1 cellular context compared by ENCODE assay signal in genomic region chr7:105118612-105119600, GRCh38.
TF ChIP-seq lines count a peak whose summit lies in the region.

No MANE protein-coding gene starts in this region.

TF ChIP-seq in HepG2, 621 proteins besides CTCF, POLR2A, EP300 and RAD21 (continued from another document):
- TF ChIP-seq ZGPAT (CRISPR knock-in tag; IDR thresholded peaks at IDR 0.05) (no peak), ZNF180 (CRISPR knock-in tag; IDR thresholded peaks at IDR 0.05; ENCODE audit: borderline replicate concordance, low read depth) (no peak), ZBTB20 (CRISPR knock-in tag; IDR thresholded peaks at IDR 0.05; ENCODE audit: borderline replicate concordance, low read depth) (no peak), RXRA (CRISPR knock-in tag; IDR thresholded peaks at IDR 0.05) (no peak), TCF7 (IDR thresholded peaks at IDR 0.05; ENCODE audit: low read depth) (no peak), ZNF34 (CRISPR knock-in tag; IDR thresholded peaks at IDR 0.05; ENCODE audit: borderline replicate concordance) (no peak)
